ENCODE assay signal across 15 cellular contexts in genomic region chr4:170497729-170498128, GRCh38.
DNase-seq lines count a peak whose midpoint lies in the region; ATAC-seq and TF ChIP-seq lines count a peak whose summit lies in the region.
"Had no signal": no experiment of that assay in that cellular context is flagged by ENCODE, and none has a peak within 500 bp of the region (broad histone marks: within the 10 kb centered on the region; RNA-seq: fewer than 3 reads in every experiment).

No MANE protein-coding gene starts in this region.

- H3K4me1 ChIP-seq in GM23248 (ENCODE audit: insufficient read depth) (no peaks in the 10 kb centered on the region), PC-9 (replicated peaks; ENCODE audit: insufficient read depth) (no peaks in the 10 kb centered on the region), endocrine pancreas (ENCODE audit: control insufficient read depth, insufficient read depth, low read length) (peaks cover 14% of the 10 kb centered on the region)
- H3K4me1 ChIP-seq: testis had no signal

- H3F3A ChIP-seq in GM23248 (ENCODE audit: insufficient read depth): no peaks in the 10 kb centered on the region
- H3F3A ChIP-seq in PC-9 (ENCODE audit: insufficient read depth, low read depth): no peaks in the 10 kb centered on the region

- H3K9me2 ChIP-seq in GM23248 (ENCODE audit: insufficient read depth) (no peaks in the 10 kb centered on the region), PC-9 (ENCODE audit: insufficient read depth) (no peaks in the 10 kb centered on the region)

- H2AFZ ChIP-seq in GM23248 (peak overlapping the region; percentile 80), PC-9 (peak overlapping the region; percentile 78; the same call in 1 of the 2 replicates)
- H2AFZ ChIP-seq: hepatocyte had no signal

- DNase-seq in GM23248: no peak
- DNase-seq in PC-9: no peak
- no peak for DNase-seq in NCI-H2081 treated with DMSO at 0.1 percent for 48 hours (lab: John Stamatoyannopoulos, UW)
- no peak for DNase-seq in hypothalamus (lab: John Stamatoyannopoulos, UW)
- no peak for DNase-seq in NCI-H748 (lab: John Stamatoyannopoulos, UW; ENCODE audit: unreplicated experiment)
- no peak for DNase-seq in germinal center (ENCODE audit: low spot score)
- DNase-seq: CD8-positive, alpha-beta memory T cell; NCI-H226; T1000 had no signal

- H3K27ac ChIP-seq in GM23248 (no peak overlapping the region), PC-9 (no peak overlapping the region)
- H3K27ac ChIP-seq: hepatocyte, RWPE1, testis had no signal

- H3K9me3 ChIP-seq in GM23248 (ENCODE audit: low read depth) (no peaks in the 10 kb centered on the region), PC-9 (ENCODE audit: insufficient read depth, low read depth) (no peaks in the 10 kb centered on the region), endocrine pancreas (ENCODE audit: control insufficient read depth, low read length) (no peaks in the 10 kb centered on the region)
- H3K9me3 ChIP-seq: testis had no signal

- H3K4me2 ChIP-seq in GM23248 (ENCODE audit: unreplicated experiment): peak overlapping the region; percentile 52
- H3K4me2 ChIP-seq in PC-9: peak overlapping the region; percentile 67
- H3K4me2 ChIP-seq: hepatocyte had no signal

- no peaks in the 10 kb centered on the region for H3K79me2 ChIP-seq in GM23248 (ENCODE audit: insufficient read depth)
- no peaks in the 10 kb centered on the region for H3K79me2 ChIP-seq in PC-9 (ENCODE audit: low read depth)
- H3K79me2 ChIP-seq: hepatocyte had no signal

- no peak for TF ChIP-seq CTCF in PC-9 (conservative IDR thresholded peaks at IDR 0.05)

- in situ Hi-C loops in GM23248 (cut with MboI): no loop called here

- no peaks in the 10 kb centered on the region for H4K20me1 ChIP-seq in GM23248 (ENCODE audit: insufficient read depth)
- no peaks in the 10 kb centered on the region for H4K20me1 ChIP-seq in PC-9 (ENCODE audit: insufficient read depth)

- CTCF ChIA-PET in PC-9 (lab: Charles Lee): no interaction called here

- peak overlapping the region; percentile 60 for H3K4me3 ChIP-seq in GM23248
- peak overlapping the region; percentile 38; the same call in 1 of the 2 replicates for H3K4me3 ChIP-seq in PC-9
- H3K4me3 ChIP-seq in endocrine pancreas (ENCODE audit: control insufficient read depth, insufficient read depth, low read length): peak overlapping the region; percentile 93
- H3K4me3 ChIP-seq: hepatocyte, lung had no signal

- POLR2A ChIA-PET in PC-9 (lab: Charles Lee; ENCODE audit: unreplicated experiment): no interaction called here

- H3K9ac ChIP-seq in GM23248: no peak overlapping the region; the same call in 1 of the 2 replicates
- H3K9ac ChIP-seq in endocrine pancreas (ENCODE audit: control insufficient read depth, insufficient read depth, low read length): peak overlapping the region; percentile 60

- H3K27me3 ChIP-seq in GM23248 (replicated peaks; ENCODE audit: insufficient read depth): no peaks in the 10 kb centered on the region
- H3K27me3 ChIP-seq in PC-9 (ENCODE audit: insufficient read depth, low read depth): no peaks in the 10 kb centered on the region
- H3K27me3 ChIP-seq in endocrine pancreas (ENCODE audit: control insufficient read depth, insufficient read depth, low read length): no peaks in the 10 kb centered on the region
- H3K27me3 ChIP-seq: hepatocyte, testis had no signal

- intact Hi-C loops in PC-9 (cut with micrococcal nuclease; ENCODE audit: unreplicated experiment): no loop called here

- BruUV-seq in PC-9 (replicated peaks; lab: Mats Ljungman, UMichigan): no TSS peak

- H3K36me3 ChIP-seq in GM23248 (ENCODE audit: low read depth): no peaks in the 10 kb centered on the region
- no peaks in the 10 kb centered on the region for H3K36me3 ChIP-seq in PC-9 (ENCODE audit: low read depth)
- H3K36me3 ChIP-seq in endocrine pancreas (ENCODE audit: control insufficient read depth, insufficient read depth, low read length): no peaks in the 10 kb centered on the region

- peak; percentile 20 for ATAC-seq in GM18508 (IDR thresholded peaks at IDR 0.05; ENCODE audit: insufficient read depth, unreplicated experiment)

Comparison
In these comparisons a context has a peak if more than half of its experiments do, and no peak if none do; other contexts are left out.
1. H3K4me3 ChIP-seq: peak in every context shown above with its lines; median percentile 93 in endocrine pancreas; 60 in GM23248; 38 in PC-9.